Comparison of ENCODE assay signal across 9 cellular contexts in genomic region chr2:23939054-23939436, GRCh38. TPM values are rescaled to one million over a fixed set of nuclear protein-coding genes. Genes with fewer than 3 reads are reported as not detected.
DNase-seq lines count a peak whose midpoint lies in the region; ATAC-seq lines count a peak whose summit lies in the region.
"Had no signal": no experiment of that assay in that cellular context is flagged by ENCODE, and none has a peak within 500 bp of the region (broad histone marks: within the 10 kb centered on the region; RNA-seq: fewer than 3 reads in every experiment).

No MANE protein-coding gene starts in this region.

- CTCF ChIA-PET in activated CD4-positive, alpha-beta memory T cell treated with anti-CD3 and anti-CD28 coated beads, Interleukin-2, amount 10 ng/mL, durations not matched to agents 7 days and 5 days (lab: Charles Lee): interaction anchor here (0.6 to 3.6 kb wide), 4 partner anchors 12 to 145 kb away, joined by 5 to 48 read pairs (median 14); partner anchors contain the start of gene ATAD2B

- no peaks in the 10 kb centered on the region for H3K27me3 ChIP-seq in iPS DF 6.9 (ENCODE audit: control insufficient read depth, insufficient read depth, low read length)
- H3K27me3 ChIP-seq: testis had no signal

- POLR2A ChIA-PET in activated CD4-positive, alpha-beta memory T cell treated with anti-CD3 and anti-CD28 coated beads, Interleukin-2, amount 10 ng/mL, durations not matched to agents 7 days and 5 days (lab: Charles Lee): interaction anchor here (0.7 to 8.6 kb wide), 5 partner anchors 8 to 421 kb away, joined by 3 to 188 read pairs (median 4); partner anchors contain the start of genes ATAD2B and ITSN2

- no peaks in the 10 kb centered on the region for H3K36me3 ChIP-seq in iPS DF 6.9 (ENCODE audit: control insufficient read depth, insufficient read depth, low read length)

- H3K27ac Mint-ChIP-seq in T-helper 1 cell treated with Interleukin-12 subunit alpha and Interleukin-12 subunit beta and Interleukin-4 antibody, amounts not matched to agents 30 μg/mL and 1 μg/mL, for 36 hours: peak overlapping the region; percentile 67
- H3K27ac Mint-ChIP-seq in activated CD4-positive, alpha-beta memory T cell treated with anti-CD3 and anti-CD28 coated beads, Interleukin-2, amount 10 ng/mL, durations not matched to agents 7 days and 5 days: peak overlapping the region; percentile 73
- peak overlapping the region; percentile 91 to 96 for H3K27ac Mint-ChIP-seq in stimulated activated naive CD8-positive, alpha-beta T cell treated with anti-CD3 and anti-CD28 coated beads, Interleukin-15, amount 100 ng/mL, for 72 hours

- no peaks in the 10 kb centered on the region for H3K4me1 ChIP-seq in iPS DF 6.9 (ENCODE audit: control insufficient read depth, insufficient read depth, low read length)

- peak overlapping the region; percentile 1; the same call in 1 of the 2 replicates for H3K4me3 ChIP-seq in iPS DF 6.9 (ENCODE audit: low read length)

- peak overlapping the region; percentile 81 for H3K4me3 Mint-ChIP-seq in T-helper 1 cell treated with Interleukin-12 subunit alpha and Interleukin-12 subunit beta and Interleukin-4 antibody, amounts not matched to agents 30 μg/mL and 1 μg/mL, for 36 hours
- peak overlapping the region; percentile 83 for H3K4me3 Mint-ChIP-seq in activated CD4-positive, alpha-beta memory T cell treated with anti-CD3 and anti-CD28 coated beads, Interleukin-2, amount 10 ng/mL, durations not matched to agents 7 days and 5 days
- H3K4me3 Mint-ChIP-seq in stimulated activated naive CD8-positive, alpha-beta T cell treated with anti-CD3 and anti-CD28 coated beads, Interleukin-15, amount 100 ng/mL, for 72 hours: peak overlapping the region; percentile 90 to 91

- WGBS in iPS DF 6.9 (ENCODE audit: insufficient coverage, insufficient read length): no CpG with 5 or more reads among the region's 7 CpGs

- peaks cover 13% of the 10 kb centered on the region for H3K27me3 Mint-ChIP-seq in T-helper 1 cell treated with Interleukin-12 subunit alpha and Interleukin-12 subunit beta and Interleukin-4 antibody, amounts not matched to agents 30 μg/mL and 1 μg/mL, for 36 hours (ENCODE audit: low read depth)
- H3K27me3 Mint-ChIP-seq in activated CD4-positive, alpha-beta memory T cell treated with anti-CD3 and anti-CD28 coated beads, Interleukin-2, amount 10 ng/mL, durations not matched to agents 7 days and 5 days: peaks cover 13% of the 10 kb centered on the region
- peaks cover 11% of the 10 kb centered on the region for H3K27me3 Mint-ChIP-seq in stimulated activated naive CD8-positive, alpha-beta T cell treated with anti-CD3 and anti-CD28 coated beads, Interleukin-15, amount 100 ng/mL, for 72 hours

- H3K36me3 Mint-ChIP-seq in T-helper 1 cell treated with Interleukin-12 subunit alpha and Interleukin-12 subunit beta and Interleukin-4 antibody, amounts not matched to agents 30 μg/mL and 1 μg/mL, for 36 hours (ENCODE audit: low read depth): peaks cover 10% of the 10 kb centered on the region
- peaks cover 7% of the 10 kb centered on the region for H3K36me3 Mint-ChIP-seq in activated CD4-positive, alpha-beta memory T cell treated with anti-CD3 and anti-CD28 coated beads, Interleukin-2, amount 10 ng/mL, durations not matched to agents 7 days and 5 days (ENCODE audit: low read depth)

- H3K27ac ChIP-seq in iPS DF 6.9 (ENCODE audit: low read length): no peak overlapping the region

- no peak for ATAC-seq in stimulated activated naive CD8-positive, alpha-beta T cell treated with anti-CD3 and anti-CD28 coated beads, Interleukin-15, amount 100 ng/mL, for 72 hours
- no peak for ATAC-seq in HG02610 (IDR thresholded peaks at IDR 0.05; ENCODE audit: unreplicated experiment)
- ATAC-seq in GM19023 (IDR thresholded peaks at IDR 0.05; ENCODE audit: unreplicated experiment): no peak

- H3K9me3 Mint-ChIP-seq in T-helper 1 cell treated with Interleukin-12 subunit alpha and Interleukin-12 subunit beta and Interleukin-4 antibody, amounts not matched to agents 30 μg/mL and 1 μg/mL, for 36 hours: no peaks in the 10 kb centered on the region
- H3K9me3 Mint-ChIP-seq in activated CD4-positive, alpha-beta memory T cell treated with anti-CD3 and anti-CD28 coated beads, Interleukin-2, amount 10 ng/mL, durations not matched to agents 7 days and 5 days: no peaks in the 10 kb centered on the region
- no peaks in the 10 kb centered on the region for H3K9me3 Mint-ChIP-seq in stimulated activated naive CD8-positive, alpha-beta T cell treated with anti-CD3 and anti-CD28 coated beads, Interleukin-15, amount 100 ng/mL, for 72 hours

- H3K4me1 Mint-ChIP-seq in T-helper 1 cell treated with Interleukin-12 subunit alpha and Interleukin-12 subunit beta and Interleukin-4 antibody, amounts not matched to agents 30 μg/mL and 1 μg/mL, for 36 hours (ENCODE audit: low read depth): peaks cover 16% of the 10 kb centered on the region
- peaks cover 23% of the 10 kb centered on the region for H3K4me1 Mint-ChIP-seq in activated CD4-positive, alpha-beta memory T cell treated with anti-CD3 and anti-CD28 coated beads, Interleukin-2, amount 10 ng/mL, durations not matched to agents 7 days and 5 days
- H3K4me1 Mint-ChIP-seq in stimulated activated naive CD8-positive, alpha-beta T cell treated with anti-CD3 and anti-CD28 coated beads, Interleukin-15, amount 100 ng/mL, for 72 hours: peaks cover 33% of the 10 kb centered on the region

- H3K9me3 ChIP-seq in iPS DF 6.9 (ENCODE audit: control insufficient read depth, insufficient read depth, low read length): no peaks in the 10 kb centered on the region
- H3K9me3 ChIP-seq: testis had no signal

- no peak for DNase-seq in T-helper 1 cell
- no peak for DNase-seq in activated CD4-positive, alpha-beta memory T cell treated with anti-CD3 and anti-CD28 coated beads, Interleukin-2, amount 10 ng/mL, durations not matched to agents 7 days and 5 days
- DNase-seq in iPS DF 6.9 (ENCODE audit: low read depth, low spot score): no peak
- DNase-seq in stimulated activated naive CD8-positive, alpha-beta T cell treated with anti-CD3 and anti-CD28 coated beads, Interleukin-15, amount 100 ng/mL, for 72 hours: no peak
- no peak for DNase-seq in DMS 273 (lab: John Stamatoyannopoulos, UW; ENCODE audit: unreplicated experiment)

RNA-seq across cellular contexts. Expression of gene UBXN2A, which starts 1.2 kb away (rescaled TPM):
- total RNA-seq in activated CD4-positive, alpha-beta memory T cell treated with anti-CD3 and anti-CD28 coated beads, Interleukin-2, amount 10 ng/mL, durations not matched to agents 7 days and 5 days: 10 to 100 TPM; 11.5 to 12.3 TPM

RNA-seq across cellular contexts. Expression of gene ATAD2B, which starts 12.1 kb away (rescaled TPM):
- total RNA-seq in activated CD4-positive, alpha-beta memory T cell treated with anti-CD3 and anti-CD28 coated beads, Interleukin-2, amount 10 ng/mL, durations not matched to agents 7 days and 5 days: 10 to 100 TPM; 17.6 to 19.5 TPM
